Comparison of ENCODE assay signal across 21 cellular contexts in genomic region chr16:53083123-53083522, GRCh38. TPM values are rescaled to one million over a fixed set of nuclear protein-coding genes. Genes with fewer than 3 reads are reported as not detected.
DNase-seq lines count a peak whose midpoint lies in the region; ATAC-seq and TF ChIP-seq lines count a peak whose summit lies in the region.
"Had no signal": no experiment of that assay in that cellular context is flagged by ENCODE, and none has a peak within 500 bp of the region (broad histone marks: within the 10 kb centered on the region; RNA-seq: fewer than 3 reads in every experiment).

No MANE protein-coding gene starts in this region.

- no peak overlapping the region for H3K4me3 ChIP-seq in A673 (ENCODE audit: low read depth, low read length, poor library complexity, severe bottlenecking)
- H3K4me3 ChIP-seq: esophagus muscularis mucosa, neural progenitor cell, thoracic aorta had no signal

- CTCF ChIA-PET in A673 (lab: Charles Lee) (no interaction called here), RWPE1 (lab: Yijun Ruan, JAX) (interaction anchor here (0.5 to 1.1 kb wide), 4 partner anchors 15 to 47 kb away, joined by 3 to 4 read pairs (median 4); partner anchors contain the start of gene CHD9)

- ATAC-seq in HG03521 (IDR thresholded peaks at IDR 0.05; ENCODE audit: unreplicated experiment): no peak
- no peak for ATAC-seq in activated T-cell treated with anti-CD3 and anti-CD28 coated beads, Interleukin-2, amount 50 U/mL, for 72 hours (replicated peaks in 1 of 2)
- ATAC-seq: stimulated activated effector memory CD8-positive, alpha-beta T cell treated with anti-CD3 and anti-CD28 coated beads, Interleukin-12 subunit alpha, Interleukin-12 subunit beta, amount 100 ng/mL, for 72 hours had no signal

- DNase-seq in A673 (ENCODE audit: low spot score) (peak; percentile 18), RWPE1 (ENCODE audit: low spot score) (peak; percentile 67), chondrocyte (ENCODE audit: low spot score) (no peak), mesothelial cell of epicardium (ENCODE audit: low spot score in 2 of 2, unreplicated experiment in 2 of 2) (no peak), iPS-NIHi7 (ENCODE audit: extremely low spot score) (no peak), DMS114 treated with DMSO at 0.1 percent for 48 hours (lab: John Stamatoyannopoulos, UW; ENCODE audit: unreplicated experiment) (no peak)
- no peak for DNase-seq in activated T-cell treated with anti-CD3 and anti-CD28 coated beads, Interleukin-2, amount 50 U/mL, for 72 hours
- DNase-seq: activated CD4-positive, alpha-beta T cell treated with anti-CD3 and anti-CD28 coated beads, Interleukin-2, amount 50 U/mL, for 4 hours; activated naive CD4-positive, alpha-beta T cell treated with Interleukin-2 at 50 U/mL for 16 hours; CD4-positive, CD25-positive, alpha-beta regulatory T cell; DMS53; KG1; kidney; NCI-H2081 treated with DMSO at 0.1 percent for 48 hours; NCI-H524 treated with DMSO at 0.1 percent for 48 hours; Right ventricle myocardium superior had no signal

- no peaks in the 10 kb centered on the region for H3K27me3 Mint-ChIP-seq in chondrocyte (ENCODE audit: low read depth)
- no peaks in the 10 kb centered on the region for H3K27me3 Mint-ChIP-seq in mesothelial cell of epicardium (ENCODE audit: low read depth)
- no peaks in the 10 kb centered on the region for H3K27me3 Mint-ChIP-seq in activated T-cell treated with anti-CD3 and anti-CD28 coated beads, Interleukin-2, amount 50 U/mL, for 72 hours (ENCODE audit: low read depth)
- H3K27me3 Mint-ChIP-seq: CD4-positive, CD25-positive, alpha-beta regulatory T cell had no signal

- H3K36me3 Mint-ChIP-seq in chondrocyte (ENCODE audit: low read depth): no peaks in the 10 kb centered on the region
- peaks cover 3% of the 10 kb centered on the region for H3K36me3 Mint-ChIP-seq in mesothelial cell of epicardium
- H3K36me3 Mint-ChIP-seq in activated T-cell treated with anti-CD3 and anti-CD28 coated beads, Interleukin-2, amount 50 U/mL, for 72 hours (ENCODE audit: insufficient read depth in 2 of 2): no peaks in the 10 kb centered on the region
- H3K36me3 Mint-ChIP-seq: stimulated activated effector memory CD8-positive, alpha-beta T cell treated with anti-CD3 and anti-CD28 coated beads, Interleukin-12 subunit alpha, Interleukin-12 subunit beta, amount 100 ng/mL, for 72 hours had no signal

- H3K4me1 ChIP-seq in A673 (ENCODE audit: insufficient read depth, low read length, poor library complexity, severe bottlenecking): peaks cover 85% of the 10 kb centered on the region

- POLR2A ChIA-PET in A673 (lab: Charles Lee; ENCODE audit: low non-redundant PET) (no interaction called here), RWPE1 (lab: Yijun Ruan, JAX; ENCODE audit: low non-redundant PET) (no interaction called here)

- H3K4me3 Mint-ChIP-seq in chondrocyte (ENCODE audit: unreplicated experiment) (no peak overlapping the region), mesothelial cell of epicardium (no peak overlapping the region)
- no peak overlapping the region for H3K4me3 Mint-ChIP-seq in activated T-cell treated with anti-CD3 and anti-CD28 coated beads, Interleukin-2, amount 50 U/mL, for 72 hours
- H3K4me3 Mint-ChIP-seq: CD4-positive, CD25-positive, alpha-beta regulatory T cell; neural progenitor cell; stimulated activated effector memory CD8-positive, alpha-beta T cell treated with anti-CD3 and anti-CD28 coated beads, Interleukin-12 subunit alpha, Interleukin-12 subunit beta, amount 100 ng/mL, for 72 hours had no signal

- H3K9me3 Mint-ChIP-seq in chondrocyte (ENCODE audit: low read depth) (no peaks in the 10 kb centered on the region), mesothelial cell of epicardium (no peaks in the 10 kb centered on the region)
- H3K9me3 Mint-ChIP-seq in activated T-cell treated with anti-CD3 and anti-CD28 coated beads, Interleukin-2, amount 50 U/mL, for 72 hours: no peaks in the 10 kb centered on the region
- H3K9me3 Mint-ChIP-seq: stimulated activated effector memory CD8-positive, alpha-beta T cell treated with anti-CD3 and anti-CD28 coated beads, Interleukin-12 subunit alpha, Interleukin-12 subunit beta, amount 100 ng/mL, for 72 hours had no signal

- H3K36me3 ChIP-seq in A673 (ENCODE audit: insufficient read depth, low read length, poor library complexity, severe bottlenecking): no peaks in the 10 kb centered on the region
- H3K36me3 ChIP-seq: esophagus muscularis mucosa, neural progenitor cell, thoracic aorta had no signal

- BruUV-seq in A673 (replicated peaks; lab: Mats Ljungman, UMichigan): no TSS peak

- H3K4me1 Mint-ChIP-seq in chondrocyte (ENCODE audit: low read depth) (peaks cover 91% of the 10 kb centered on the region), mesothelial cell of epicardium (peaks cover 66% of the 10 kb centered on the region)
- H3K4me1 Mint-ChIP-seq in activated T-cell treated with anti-CD3 and anti-CD28 coated beads, Interleukin-2, amount 50 U/mL, for 72 hours (ENCODE audit: low read depth): peaks cover 7% of the 10 kb centered on the region
- H3K4me1 Mint-ChIP-seq: CD4-positive, CD25-positive, alpha-beta regulatory T cell had no signal

- no peaks in the 10 kb centered on the region for H3K9me3 ChIP-seq in A673 (ENCODE audit: low read depth, low read length, poor library complexity, severe bottlenecking)
- H3K9me3 ChIP-seq: esophagus muscularis mucosa, thoracic aorta had no signal

- no peaks in the 10 kb centered on the region for H3K27me3 ChIP-seq in A673 (replicated peaks; ENCODE audit: insufficient read depth, low read depth, low read length, poor library complexity)
- H3K27me3 ChIP-seq: esophagus muscularis mucosa, neural progenitor cell had no signal

- H3K27ac Mint-ChIP-seq in chondrocyte (ENCODE audit: unreplicated experiment) (peak overlapping the region; percentile 49), mesothelial cell of epicardium (peak overlapping the region; percentile 43)
- no peak overlapping the region for H3K27ac Mint-ChIP-seq in activated T-cell treated with anti-CD3 and anti-CD28 coated beads, Interleukin-2, amount 50 U/mL, for 72 hours
- H3K27ac Mint-ChIP-seq: neural progenitor cell; stimulated activated effector memory CD8-positive, alpha-beta T cell treated with anti-CD3 and anti-CD28 coated beads, Interleukin-12 subunit alpha, Interleukin-12 subunit beta, amount 100 ng/mL, for 72 hours had no signal

- intact Hi-C loops in A673 (cut with micrococcal nuclease; ENCODE audit: unreplicated experiment): no loop called here

- TF ChIP-seq CTCF in A673 (conservative IDR thresholded peaks at IDR 0.05; ENCODE audit: low read depth, low read length): no peak
- TF ChIP-seq CTCF in RWPE1 (conservative IDR thresholded peaks at IDR 0.05; ENCODE audit: low read depth): no peak
- no peak for TF ChIP-seq CTCF in chondrocyte (IDR thresholded peaks at IDR 0.05)
- no peak for TF ChIP-seq CTCF in mesothelial cell of epicardium (IDR thresholded peaks at IDR 0.05; ENCODE audit: unreplicated experiment)

- H3K27ac ChIP-seq in A673 (ENCODE audit: low read depth, low read length, poor library complexity, severe bottlenecking): no peak overlapping the region
- H3K27ac ChIP-seq in RWPE1: peak overlapping the region; percentile 98; the same call in 1 of the 2 replicates
- H3K27ac ChIP-seq: neural progenitor cell, thoracic aorta had no signal

RNA-seq across cellular contexts. Expression of gene CHD9, which starts 28.3 kb away (rescaled TPM):
- 64.1 and 76.8 TPM in 2 replicates for total RNA-seq in A673 (2021)
- total RNA-seq in chondrocyte: 68.6 to 116 TPM (median 72.7 TPM) in 3 replicates
- 108 to 119 TPM (median 110 TPM) in 3 replicates for total RNA-seq in mesothelial cell of epicardium
- total RNA-seq in activated T-cell treated with anti-CD3 and anti-CD28 coated beads, Interleukin-2, amount 50 U/mL, for 72 hours: 10 to 100 TPM; 16.7 to 17.4 TPM

RNA-seq across cellular contexts. Expression of gene CHD9NB, which starts 30.4 kb away (rescaled TPM):
- 3.8 and 4.3 TPM in 2 replicates for total RNA-seq in A673 (2021)
- 0.85 to 3.1 TPM (median 1.5 TPM) in 3 replicates for total RNA-seq in chondrocyte
- total RNA-seq in mesothelial cell of epicardium: 0.29 to 0.44 TPM (median 0.43 TPM) in 3 replicates
- under 1 TPM; 0.19 to 0.46 TPM for total RNA-seq in activated T-cell treated with anti-CD3 and anti-CD28 coated beads, Interleukin-2, amount 50 U/mL, for 72 hours
- total RNA-seq: CD4-positive, CD25-positive, alpha-beta regulatory T cell had no signal

Comparison
In these comparisons a context has a peak if more than half of its experiments do, and no peak if none do; other contexts are left out.
1. DNase-seq: peak in A673 (single experiment) and RWPE1 (single experiment); none in chondrocyte (single experiment), mesothelial cell of epicardium (0 of 2), iPS-NIHi7 (single experiment), activated T-cell treated with anti-CD3 and anti-CD28 coated beads, Interleukin-2, amount 50 U/mL, for 72 hours (0 of 2) and DMS114 treated with DMSO at 0.1 percent for 48 hours (single experiment).